Comparison of ENCODE assay signal across 21 cellular contexts in genomic region chr4:15688056-15688455, GRCh38. TPM values are rescaled to one million over a fixed set of nuclear protein-coding genes. Genes with fewer than 3 reads are reported as not detected.
DNase-seq lines count a peak whose midpoint lies in the region; ATAC-seq, FAIRE-seq and TF ChIP-seq lines count a peak whose summit lies in the region.
"Had no signal": no experiment of that assay in that cellular context is flagged by ENCODE, and none has a peak within 500 bp of the region (broad histone marks: within the 10 kb centered on the region; RNA-seq: fewer than 3 reads in every experiment).

No MANE protein-coding gene starts in this region.

- WGBS in smooth muscle cell (ENCODE audit: low lambda C conversion rate), result 87% methylated on average over 5 of the region's 5 CpGs
- 76 to 88% methylated on average over 5 of the region's 5 CpGs for WGBS in upper lobe of left lung, 2 donors

- H3K9ac ChIP-seq in smooth muscle cell (ENCODE audit: low read depth), result no peak overlapping the region
- H3K9ac ChIP-seq: BLaER1 treated with 17β-estradiol and CSF1 and Interleukin-3, amounts not matched to agents 10 nM and 100 nM had no signal

- H3F3A ChIP-seq in smooth muscle cell (ENCODE audit: low read depth), result peaks cover 43% of the 10 kb centered on the region

- no peak for TF ChIP-seq EP300 in upper lobe of left lung (IDR thresholded peaks at IDR 0.05)

- H3K27ac ChIP-seq in smooth muscle cell (ENCODE audit: low read depth) (peak overlapping the region; percentile 97), upper lobe of left lung (no peak overlapping the region)
- H3K27ac ChIP-seq: BLaER1 treated with 17β-estradiol and CSF1 and Interleukin-3, amounts not matched to agents 10 nM and 100 nM; Peyer's patch; SJCRH30 had no signal

- H3K9me3 Mint-ChIP-seq in chondrocyte (ENCODE audit: low read depth) (no peaks in the 10 kb centered on the region), nephron progenitor cell (no peaks in the 10 kb centered on the region)
- H3K9me3 Mint-ChIP-seq in stimulated activated effector memory CD8-positive, alpha-beta T cell treated with anti-CD3 and anti-CD28 coated beads, Interleukin-12 subunit alpha, Interleukin-12 subunit beta, amount 100 ng/mL, for 72 hours, result no peaks in the 10 kb centered on the region
- H3K9me3 Mint-ChIP-seq in activated CD4-positive, alpha-beta T cell treated with anti-CD3 and anti-CD28 coated beads, Interleukin-2, amount 10 ng/mL, durations not matched to agents 7 days and 5 days, result peaks cover 2% of the 10 kb centered on the region
- H3K9me3 Mint-ChIP-seq: CD8-positive, alpha-beta T cell had no signal

- H3K4me1 ChIP-seq in smooth muscle cell (ENCODE audit: low read depth), result peaks cover 49% of the 10 kb centered on the region
- peaks cover 7 to 30% (median 17%) of the 10 kb centered on the region in 4 donors for H3K4me1 ChIP-seq in upper lobe of left lung

- CTCF ChIA-PET in activated CD4-positive, alpha-beta T cell treated with anti-CD3 and anti-CD28 coated beads, Interleukin-2, amount 10 ng/mL, durations not matched to agents 7 days and 5 days (lab: Charles Lee), result interaction anchor here (0.6 to 1.5 kb wide), 3 partner anchors 12 to 98 kb away, joined by 3 read pairs; no protein-coding TSS in a partner anchor

- no peak overlapping the region for H3K4me3 ChIP-seq in smooth muscle cell
- H3K4me3 ChIP-seq in upper lobe of left lung, result no peak overlapping the region
- H3K4me3 ChIP-seq: BLaER1 treated with 17β-estradiol and CSF1 and Interleukin-3, amounts not matched to agents 10 nM and 100 nM; Peyer's patch; SJCRH30 had no signal

- H3K4me2 ChIP-seq in smooth muscle cell, result no peak overlapping the region
- H3K4me2 ChIP-seq: BLaER1 treated with 17β-estradiol and CSF1 and Interleukin-3, amounts not matched to agents 10 nM and 100 nM had no signal

- no peaks in the 10 kb centered on the region for H3K9me3 ChIP-seq in smooth muscle cell (replicated peaks; ENCODE audit: low read depth)
- H3K9me3 ChIP-seq in upper lobe of left lung, result no peaks in the 10 kb centered on the region
- H3K9me3 ChIP-seq: Peyer's patch, SJCRH30 had no signal

- H3K27me3 Mint-ChIP-seq in chondrocyte (ENCODE audit: low read depth) (no peaks in the 10 kb centered on the region), nephron progenitor cell (ENCODE audit: low read depth, poor library complexity) (no peaks in the 10 kb centered on the region)
- H3K27me3 Mint-ChIP-seq in activated CD4-positive, alpha-beta T cell treated with anti-CD3 and anti-CD28 coated beads, Interleukin-2, amount 10 ng/mL, durations not matched to agents 7 days and 5 days, result no peaks in the 10 kb centered on the region

- POLR2A ChIA-PET in activated CD4-positive, alpha-beta T cell treated with anti-CD3 and anti-CD28 coated beads, Interleukin-2, amount 10 ng/mL, durations not matched to agents 7 days and 5 days (lab: Charles Lee), result no interaction called here

- H2AFZ ChIP-seq in smooth muscle cell (ENCODE audit: low read depth), result no peak overlapping the region

- DNase-seq in GM19239 (ENCODE audit: insufficient read length, low spot score), result no peak
- no peak for DNase-seq in chondrocyte (ENCODE audit: low spot score)
- DNase-seq in nephron progenitor cell, result no peak
- no peak for DNase-seq in smooth muscle cell (lab: John Stamatoyannopoulos, UW; ENCODE audit: unreplicated experiment)
- DNase-seq in DMS53 (lab: John Stamatoyannopoulos, UW), result no peak
- no peak for DNase-seq in upper lobe of left lung
- no peak for DNase-seq in stimulated activated effector memory CD8-positive, alpha-beta T cell treated with anti-CD3 and anti-CD28 coated beads, Interleukin-12 subunit alpha, Interleukin-12 subunit beta, amount 100 ng/mL, for 72 hours (ENCODE audit: low spot score in 2 of 2)
- DNase-seq in activated CD4-positive, alpha-beta T cell treated with anti-CD3 and anti-CD28 coated beads, Interleukin-2, amount 10 ng/mL, durations not matched to agents 7 days and 5 days, result no peak
- DNase-seq: Calu3; CD8-positive, alpha-beta T cell; DMS153; Karpas-422; NCI-H1694; NCI-H2081; NCI-H2171 treated with DMSO at 0.1 percent for 48 hours; NCI-H524 treated with DMSO at 0.1 percent for 48 hours; NCI-H82; Peyer's patch; SJCRH30 had no signal

- peaks cover 21% of the 10 kb centered on the region for H3K36me3 Mint-ChIP-seq in chondrocyte (ENCODE audit: low read depth)
- peaks cover 52% of the 10 kb centered on the region for H3K36me3 Mint-ChIP-seq in nephron progenitor cell (ENCODE audit: low read depth)
- H3K36me3 Mint-ChIP-seq in stimulated activated effector memory CD8-positive, alpha-beta T cell treated with anti-CD3 and anti-CD28 coated beads, Interleukin-12 subunit alpha, Interleukin-12 subunit beta, amount 100 ng/mL, for 72 hours, result peaks cover 22% of the 10 kb centered on the region
- peaks cover 32% of the 10 kb centered on the region for H3K36me3 Mint-ChIP-seq in activated CD4-positive, alpha-beta T cell treated with anti-CD3 and anti-CD28 coated beads, Interleukin-2, amount 10 ng/mL, durations not matched to agents 7 days and 5 days (ENCODE audit: low read depth)

- no peaks in the 10 kb centered on the region for H4K20me1 ChIP-seq in smooth muscle cell (ENCODE audit: low read depth)
- H4K20me1 ChIP-seq: BLaER1 treated with 17β-estradiol and CSF1 and Interleukin-3, amounts not matched to agents 10 nM and 100 nM had no signal

- H3K4me3 Mint-ChIP-seq in chondrocyte (ENCODE audit: unreplicated experiment), result no peak overlapping the region
- no peak overlapping the region for H3K4me3 Mint-ChIP-seq in nephron progenitor cell
- H3K4me3 Mint-ChIP-seq in stimulated activated effector memory CD8-positive, alpha-beta T cell treated with anti-CD3 and anti-CD28 coated beads, Interleukin-12 subunit alpha, Interleukin-12 subunit beta, amount 100 ng/mL, for 72 hours, result no peak overlapping the region
- no peak overlapping the region for H3K4me3 Mint-ChIP-seq in activated CD4-positive, alpha-beta T cell treated with anti-CD3 and anti-CD28 coated beads, Interleukin-2, amount 10 ng/mL, durations not matched to agents 7 days and 5 days
- H3K4me3 Mint-ChIP-seq: CD8-positive, alpha-beta T cell had no signal

- H3K36me3 ChIP-seq in smooth muscle cell (ENCODE audit: low read depth) (peaks cover 14% of the 10 kb centered on the region), upper lobe of left lung (peaks cover 0 to 30% (median 3%) of the 10 kb centered on the region in 4 donors)

- TF ChIP-seq POLR2A in upper lobe of left lung (IDR thresholded peaks at IDR 0.05), result no peak

- no peak for TF ChIP-seq CTCF in chondrocyte (IDR thresholded peaks at IDR 0.05)
- TF ChIP-seq CTCF in nephron progenitor cell (IDR thresholded peaks at IDR 0.05), result no peak
- TF ChIP-seq CTCF in smooth muscle cell (IDR thresholded peaks at IDR 0.05; ENCODE audit: borderline replicate concordance, insufficient read depth, poor library complexity, severe bottlenecking), result no peak
- TF ChIP-seq CTCF in upper lobe of left lung (IDR thresholded peaks at IDR 0.05), result no peak

- H3K27me3 ChIP-seq in smooth muscle cell (ENCODE audit: low read depth) (no peaks in the 10 kb centered on the region), upper lobe of left lung (no peaks in the 10 kb centered on the region)
- H3K27me3 ChIP-seq: BLaER1 treated with 17β-estradiol and CSF1 and Interleukin-3, amounts not matched to agents 10 nM and 100 nM; Peyer's patch; SJCRH30 had no signal

- peak; percentile 44 for FAIRE-seq in GM19239 (lab: Jason Lieb, UNC)
- FAIRE-seq: H54 had no signal

- no peak for ATAC-seq in upper lobe of left lung (ENCODE audit: low FRiP score in 2 of 2)
- no peak for ATAC-seq in stimulated activated effector memory CD8-positive, alpha-beta T cell treated with anti-CD3 and anti-CD28 coated beads, Interleukin-12 subunit alpha, Interleukin-12 subunit beta, amount 100 ng/mL, for 72 hours
- ATAC-seq: CD8-positive, alpha-beta T cell had no signal

- H3K27ac Mint-ChIP-seq in chondrocyte (ENCODE audit: unreplicated experiment) (peak overlapping the region; percentile 61), nephron progenitor cell (peak overlapping the region; percentile 44)
- no peak overlapping the region for H3K27ac Mint-ChIP-seq in stimulated activated effector memory CD8-positive, alpha-beta T cell treated with anti-CD3 and anti-CD28 coated beads, Interleukin-12 subunit alpha, Interleukin-12 subunit beta, amount 100 ng/mL, for 72 hours
- no peak overlapping the region for H3K27ac Mint-ChIP-seq in activated CD4-positive, alpha-beta T cell treated with anti-CD3 and anti-CD28 coated beads, Interleukin-2, amount 10 ng/mL, durations not matched to agents 7 days and 5 days
- H3K27ac Mint-ChIP-seq: CD8-positive, alpha-beta T cell had no signal

- H3K4me1 Mint-ChIP-seq in chondrocyte (ENCODE audit: low read depth) (peaks cover 86% of the 10 kb centered on the region), nephron progenitor cell (peaks cover 16% of the 10 kb centered on the region)
- peaks cover 6% of the 10 kb centered on the region for H3K4me1 Mint-ChIP-seq in stimulated activated effector memory CD8-positive, alpha-beta T cell treated with anti-CD3 and anti-CD28 coated beads, Interleukin-12 subunit alpha, Interleukin-12 subunit beta, amount 100 ng/mL, for 72 hours
- H3K4me1 Mint-ChIP-seq in activated CD4-positive, alpha-beta T cell treated with anti-CD3 and anti-CD28 coated beads, Interleukin-2, amount 10 ng/mL, durations not matched to agents 7 days and 5 days, result peaks cover 11% of the 10 kb centered on the region

- H3K79me2 ChIP-seq in smooth muscle cell (ENCODE audit: low read depth), result peaks cover 38% of the 10 kb centered on the region

RNA-seq across cellular contexts. Expression of gene FAM200B, which starts 6.4 kb away (rescaled TPM):
- total RNA-seq in chondrocyte, result 26.0 to 33.0 TPM (median 31.8 TPM) in 3 replicates
- 24.1 and 51.7 TPM in 2 replicates for total RNA-seq in smooth muscle cell
- 49.8 and 52.1 TPM in 2 replicates for polyA plus RNA-seq in smooth muscle cell
- total RNA-seq in upper lobe of left lung, result 10 to 100 TPM; 13.6 to 48.2 (median 26.9) TPM
- 10 to 100 TPM; 15.9 to 24.3 TPM for total RNA-seq in activated CD4-positive, alpha-beta T cell treated with anti-CD3 and anti-CD28 coated beads, Interleukin-2, amount 10 ng/mL, durations not matched to agents 7 days and 5 days

RNA-seq across cellular contexts. Expression of gene BST1, which starts 14.8 kb away (rescaled TPM):
- 0.45 TPM in 1 of 3 replicates, not detected in the others for total RNA-seq in chondrocyte
- 4.8 and 5.2 TPM in 2 replicates for total RNA-seq in smooth muscle cell
- polyA plus RNA-seq in smooth muscle cell, result 5.2 and 9.6 TPM in 2 replicates
- total RNA-seq in upper lobe of left lung, result 10 to 100 TPM in 4 of 6 donors, 1 to 10 TPM in 2; 4.2 to 19.5 (median 11.1) TPM
- total RNA-seq in activated CD4-positive, alpha-beta T cell treated with anti-CD3 and anti-CD28 coated beads, Interleukin-2, amount 10 ng/mL, durations not matched to agents 7 days and 5 days, result 1 to 10 TPM in 1 of 2 experiments, under 1 TPM in 1; 0.82 to 1.0 TPM

RNA-seq across cellular contexts. Expression of gene FBXL5, which starts 32.9 kb away (rescaled TPM):
- total RNA-seq in chondrocyte, result 54.4 to 110 TPM (median 56.9 TPM) in 3 replicates
- 94.6 and 109 TPM in 2 replicates for total RNA-seq in smooth muscle cell
- polyA plus RNA-seq in smooth muscle cell, result 47.0 and 50.1 TPM in 2 replicates
- 100 to 1,000 TPM in 2 of 6 donors, 10 to 100 TPM in 4; 52.4 to 146 (median 94.9) TPM for total RNA-seq in upper lobe of left lung
- 10 to 100 TPM; 34.3 to 38.6 TPM for total RNA-seq in activated CD4-positive, alpha-beta T cell treated with anti-CD3 and anti-CD28 coated beads, Interleukin-2, amount 10 ng/mL, durations not matched to agents 7 days and 5 days

Comparison
In these comparisons a context has a peak if more than half of its experiments do, and no peak if none do; other contexts are left out.
1. H3K27ac Mint-ChIP-seq: peak in chondrocyte (single experiment) and nephron progenitor cell (single experiment); none in stimulated activated effector memory CD8-positive, alpha-beta T cell treated with anti-CD3 and anti-CD28 coated beads, Interleukin-12 subunit alpha, Interleukin-12 subunit beta, amount 100 ng/mL, for 72 hours (single experiment) and activated CD4-positive, alpha-beta T cell treated with anti-CD3 and anti-CD28 coated beads, Interleukin-2, amount 10 ng/mL, durations not matched to agents 7 days and 5 days (single experiment).